27 cellular contexts compared by ENCODE assay signal in genomic region chr7:102254521-102254920, GRCh38.
"Had no signal": no experiment of that assay in that cellular context is flagged by ENCODE, and none has a peak within 500 bp of the region (broad histone marks: within the 10 kb centered on the region; RNA-seq: fewer than 3 reads in every experiment).

No MANE protein-coding gene starts in this region.

- H3K27me3 Mint-ChIP-seq: activated CD4-positive, alpha-beta T cell treated with anti-CD3 and anti-CD28 coated beads, Interleukin-2, amount 10 ng/mL, durations not matched to agents 24 days and 14 days; activated CD8-positive, alpha-beta T cell treated with anti-CD3 and anti-CD28 coated beads for 36 hours; activated naive CD8-positive, alpha-beta T cell treated with anti-CD3 and anti-CD28 coated beads for 36 hours; activated T-helper 17 cell treated with anti-CD3 and anti-CD28 coated beads, Interleukin-2, amount 50 U/mL, for 72 hours had no signal

- H3K27me3 ChIP-seq: brain microvascular endothelial cell, Peyer's patch had no signal

- H3K4me3 Mint-ChIP-seq: activated CD4-positive, alpha-beta T cell treated with anti-CD3 and anti-CD28 coated beads, Interleukin-2, amount 10 ng/mL, durations not matched to agents 24 days and 14 days; activated CD8-positive, alpha-beta T cell treated with anti-CD3 and anti-CD28 coated beads for 36 hours; activated naive CD8-positive, alpha-beta T cell treated with anti-CD3 and anti-CD28 coated beads for 36 hours; activated T-cell treated with anti-CD3 and anti-CD28 coated beads, Interleukin-2, amount 50 U/mL, for 72 hours; activated T-helper 17 cell treated with anti-CD3 and anti-CD28 coated beads, Interleukin-2, amount 50 U/mL, for 72 hours; T-helper 1 cell treated with Interleukin-12 subunit alpha and Interleukin-12 subunit beta and Interleukin-4 antibody, amounts not matched to agents 30 μg/mL and 1 μg/mL, for 36 hours; T-helper 2 cell treated with Interferon-gamma antibody and Interleukin-4, amounts not matched to agents 5 μg/mL and 100 μg/mL, for 36 hours had no signal

- H3K4me1 Mint-ChIP-seq: activated CD4-positive, alpha-beta T cell treated with anti-CD3 and anti-CD28 coated beads, Interleukin-2, amount 10 ng/mL, durations not matched to agents 24 days and 14 days; activated naive CD8-positive, alpha-beta T cell treated with anti-CD3 and anti-CD28 coated beads for 36 hours; activated T-helper 17 cell treated with anti-CD3 and anti-CD28 coated beads, Interleukin-2, amount 50 U/mL, for 72 hours had no signal

- DNase-seq: activated CD4-positive, alpha-beta T cell treated with anti-CD3 and anti-CD28 coated beads, Interleukin-2, amount 10 ng/mL, durations not matched to agents 24 days and 14 days; activated CD4-positive, alpha-beta T cell treated with anti-CD3 and anti-CD28 coated beads, Interleukin-2, amount 50 U/mL, for 4 hours; activated CD8-positive, alpha-beta T cell treated with anti-CD3 and anti-CD28 coated beads for 36 hours; activated effector memory CD4-positive, alpha-beta T cell treated with anti-CD3 and anti-CD28 coated beads, Interleukin-2, amount 50 U/mL, for 16 hours; activated naive CD4-positive, alpha-beta T cell; activated naive CD4-positive, alpha-beta T cell treated with anti-CD3 and anti-CD28 coated beads, Interleukin-2, amount 50 U/mL, for 16 hours; activated naive CD8-positive, alpha-beta T cell treated with anti-CD3 and anti-CD28 coated beads for 36 hours; activated T-cell treated with anti-CD3 and anti-CD28 coated beads, Interleukin-2, amount 50 U/mL, for 1 hour; activated T-cell treated with anti-CD3 and anti-CD28 coated beads, Interleukin-2, amount 50 U/mL, for 72 hours; amniotic stem cell; aorta; brain microvascular endothelial cell; central memory CD4-positive, alpha-beta T cell; MM.1S; NCI-H1105; NCI-H1417 treated with DMSO at 0.1 percent for 48 hours; NCI-H1930; NCI-H345; NCI-H524 treated with DMSO at 0.1 percent for 48 hours; PC-3; Peyer's patch; Right ventricle myocardium superior had no signal

- H3K4me3 ChIP-seq: Peyer's patch, SK-N-MC had no signal

- H3K9ac ChIP-seq: KMS-11 had no signal

- ATAC-seq: activated CD8-positive, alpha-beta T cell treated with anti-CD3 and anti-CD28 coated beads for 36 hours; activated T-cell treated with anti-CD3 and anti-CD28 coated beads, Interleukin-2, amount 50 U/mL, for 72 hours; activated T-helper 17 cell treated with anti-CD3 and anti-CD28 coated beads, Interleukin-2, amount 50 U/mL, for 72 hours; PC-3 had no signal

- H3K27ac Mint-ChIP-seq: activated CD4-positive, alpha-beta T cell treated with anti-CD3 and anti-CD28 coated beads, Interleukin-2, amount 10 ng/mL, durations not matched to agents 24 days and 14 days; activated CD8-positive, alpha-beta T cell treated with anti-CD3 and anti-CD28 coated beads for 36 hours; activated naive CD8-positive, alpha-beta T cell treated with anti-CD3 and anti-CD28 coated beads for 36 hours; activated T-cell treated with anti-CD3 and anti-CD28 coated beads, Interleukin-2, amount 50 U/mL, for 72 hours; activated T-helper 17 cell treated with anti-CD3 and anti-CD28 coated beads, Interleukin-2, amount 50 U/mL, for 72 hours; T-helper 1 cell treated with Interleukin-12 subunit alpha and Interleukin-12 subunit beta and Interleukin-4 antibody, amounts not matched to agents 30 μg/mL and 1 μg/mL, for 36 hours; T-helper 2 cell treated with Interferon-gamma antibody and Interleukin-4, amounts not matched to agents 5 μg/mL and 100 μg/mL, for 36 hours had no signal

- H3K36me3 Mint-ChIP-seq: activated naive CD8-positive, alpha-beta T cell treated with anti-CD3 and anti-CD28 coated beads for 36 hours had no signal

- H3K4me1 ChIP-seq: Peyer's patch had no signal

- H3K36me3 ChIP-seq: brain microvascular endothelial cell had no signal

- H3K27ac ChIP-seq: brain microvascular endothelial cell, KMS-11, Peyer's patch, SK-N-MC had no signal

- H3K9me3 ChIP-seq: Peyer's patch had no signal

- H3K9me3 Mint-ChIP-seq: activated CD4-positive, alpha-beta T cell treated with anti-CD3 and anti-CD28 coated beads, Interleukin-2, amount 10 ng/mL, durations not matched to agents 24 days and 14 days; activated CD8-positive, alpha-beta T cell treated with anti-CD3 and anti-CD28 coated beads for 36 hours; activated naive CD8-positive, alpha-beta T cell treated with anti-CD3 and anti-CD28 coated beads for 36 hours; activated T-cell treated with anti-CD3 and anti-CD28 coated beads, Interleukin-2, amount 50 U/mL, for 72 hours; activated T-helper 17 cell treated with anti-CD3 and anti-CD28 coated beads, Interleukin-2, amount 50 U/mL, for 72 hours; T-helper 1 cell treated with Interleukin-12 subunit alpha and Interleukin-12 subunit beta and Interleukin-4 antibody, amounts not matched to agents 30 μg/mL and 1 μg/mL, for 36 hours; T-helper 2 cell treated with Interferon-gamma antibody and Interleukin-4, amounts not matched to agents 5 μg/mL and 100 μg/mL, for 36 hours had no signal
